In the genomic region with DNA sequence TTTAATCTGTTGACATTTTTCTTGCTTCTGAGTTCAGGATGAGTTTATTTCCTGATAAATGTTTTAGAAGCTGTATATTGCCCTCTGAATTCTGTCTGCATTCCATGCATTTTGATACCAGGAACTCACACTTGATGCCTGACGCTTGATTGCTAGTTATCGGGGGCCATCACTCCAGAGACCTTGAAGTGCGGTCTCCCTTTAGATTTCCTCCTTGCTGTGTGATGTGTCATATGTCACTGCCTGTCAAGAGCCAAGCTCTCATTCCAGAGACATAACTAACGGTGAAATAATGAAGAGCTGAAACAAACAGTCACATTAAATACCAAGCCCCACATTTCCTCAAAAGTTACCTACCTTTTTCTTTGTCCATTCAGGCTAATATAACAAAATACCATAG, we compare ENCODE assay signal across 1 cellular context.
TF ChIP-seq lines count a peak whose summit lies in the region.

No MANE protein-coding gene starts in this region.

TF ChIP-seq in WTC11, 78 proteins besides CTCF, POLR2A, EP300 and RAD21 (continued from another document):
- TF ChIP-seq, protein P1, sequence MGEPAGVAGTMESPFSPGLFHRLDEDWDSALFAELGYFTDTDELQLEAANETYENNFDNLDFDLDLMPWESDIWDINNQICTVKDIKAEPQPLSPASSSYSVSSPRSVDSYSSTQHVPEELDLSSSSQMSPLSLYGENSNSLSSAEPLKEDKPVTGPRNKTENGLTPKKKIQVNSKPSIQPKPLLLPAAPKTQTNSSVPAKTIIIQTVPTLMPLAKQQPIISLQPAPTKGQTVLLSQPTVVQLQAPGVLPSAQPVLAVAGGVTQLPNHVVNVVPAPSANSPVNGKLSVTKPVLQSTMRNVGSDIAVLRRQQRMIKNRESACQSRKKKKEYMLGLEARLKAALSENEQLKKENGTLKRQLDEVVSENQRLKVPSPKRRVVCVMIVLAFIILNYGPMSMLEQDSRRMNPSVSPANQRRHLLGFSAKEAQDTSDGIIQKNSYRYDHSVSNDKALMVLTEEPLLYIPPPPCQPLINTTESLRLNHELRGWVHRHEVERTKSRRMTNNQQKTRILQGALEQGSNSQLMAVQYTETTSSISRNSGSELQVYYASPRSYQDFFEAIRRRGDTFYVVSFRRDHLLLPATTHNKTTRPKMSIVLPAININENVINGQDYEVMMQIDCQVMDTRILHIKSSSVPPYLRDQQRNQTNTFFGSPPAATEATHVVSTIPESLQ (CRISPR knock-in tag; IDR thresholded peaks at IDR 0.05), result no peak
- TF ChIP-seq ZNF263 (CRISPR knock-in tag; IDR thresholded peaks at IDR 0.05; ENCODE audit: low read depth) (no peak), SMAD4 (CRISPR knock-in tag; IDR thresholded peaks at IDR 0.05) (no peak), SOX15 (CRISPR knock-in tag; IDR thresholded peaks at IDR 0.05) (no peak), NR3C1 (CRISPR knock-in tag; conservative IDR thresholded peaks at IDR 0.05; ENCODE audit: low read depth) (no peak), E2F4 (CRISPR knock-in tag; IDR thresholded peaks at IDR 0.05; ENCODE audit: borderline replicate concordance, low read depth) (no peak), USF1 (CRISPR knock-in tag; IDR thresholded peaks at IDR 0.05) (no peak)
